1 cellular context compared by ENCODE assay signal in genomic region chr7:134293029-134293740, GRCh38.
TF ChIP-seq lines count a peak whose summit lies in the region.

No MANE protein-coding gene starts in this region.

TF ChIP-seq in GM12878, 131 proteins besides CTCF, POLR2A, EP300 and RAD21 (continued from another document and continues in another):
- 0 out of 2 replicates have a peak, but pooled peaks have one; percentile 14 for TF ChIP-seq ELK1 (IDR thresholded peaks at IDR 0.05; ENCODE audit: low read depth, low read length)
- 0 out of 2 replicates have a peak, but pooled peaks have one; percentile 37 for TF ChIP-seq SIN3A (IDR thresholded peaks at IDR 0.05; ENCODE audit: low read depth, low read length)
- no peak for TF ChIP-seq JUND (IDR thresholded peaks at IDR 0.05; ENCODE audit: low read depth, low read length)
- TF ChIP-seq SPI1 (IDR thresholded peaks at IDR 0.05; ENCODE audit: borderline replicate concordance, insufficient read depth, low read depth, low read length): peak; percentile 98
- TF ChIP-seq TAF1 (IDR thresholded peaks at IDR 0.05; ENCODE audit: borderline replicate concordance, low read depth, low read length): peak; percentile 54; the same call in 1 of the 2 replicates
- TF ChIP-seq MLLT1 (IDR thresholded peaks at IDR 0.05): peak; percentile 91
- no peak for TF ChIP-seq PRDM15 (CRISPR knock-in tag; IDR thresholded peaks at IDR 0.05)
- TF ChIP-seq E2F4 (IDR thresholded peaks at IDR 0.05; ENCODE audit: low read depth, low read length): no peak
- peak; percentile 95 for TF ChIP-seq TCF7 (IDR thresholded peaks at IDR 0.05; ENCODE audit: borderline replicate concordance)
- TF ChIP-seq IKZF1 (conservative IDR thresholded peaks at IDR 0.05): peak; percentile 85
- TF ChIP-seq SREBF2 (IDR thresholded peaks at IDR 0.05; ENCODE audit: low read length): no peak
- TF ChIP-seq ZZZ3 (IDR thresholded peaks at IDR 0.05; ENCODE audit: control insufficient read depth, insufficient read length, low read depth): no peak
- TF ChIP-seq ZBTB40 (IDR thresholded peaks at IDR 0.05; ENCODE audit: borderline replicate concordance): 0 out of 2 replicates have a peak, but pooled peaks have one; percentile 33
- peak; percentile 87; the same call in 2 of the 3 replicates for TF ChIP-seq POU2F2 (IDR thresholded peaks at IDR 0.05; ENCODE audit: borderline replicate concordance, low read depth, low read length)
- TF ChIP-seq JUNB (IDR thresholded peaks at IDR 0.05): no peak
- TF ChIP-seq CBX5 (IDR thresholded peaks at IDR 0.05; ENCODE audit: low read depth): no peak
- no peak for TF ChIP-seq CEBPZ (IDR thresholded peaks at IDR 0.05; ENCODE audit: low read depth, low read length)
- TF ChIP-seq USF2 (IDR thresholded peaks at IDR 0.05; ENCODE audit: borderline replicate concordance, low read depth, low read length): no peak
- TF ChIP-seq CHD4 (IDR thresholded peaks at IDR 0.05): no peak
- peak; percentile 72 for TF ChIP-seq TCF12 (IDR thresholded peaks at IDR 0.05; ENCODE audit: low read depth, low read length)
- TF ChIP-seq SP1 (IDR thresholded peaks at IDR 0.05; ENCODE audit: low read depth, low read length): peak; percentile 33
- TF ChIP-seq ZNF24 (IDR thresholded peaks at IDR 0.05): peak; percentile 72
- no peak for TF ChIP-seq NKRF (conservative IDR thresholded peaks at IDR 0.05)
- 0 out of 2 replicates have a peak, but pooled peaks have one; percentile 67 for TF ChIP-seq MAX (IDR thresholded peaks at IDR 0.05; ENCODE audit: low read depth, low read length)
- TF ChIP-seq RFX5 (IDR thresholded peaks at IDR 0.05; ENCODE audit: low read depth, low read length): no peak
- TF ChIP-seq ZBTB11 (CRISPR knock-in tag; IDR thresholded peaks at IDR 0.05): no peak
- no peak for TF ChIP-seq NR2C2 (IDR thresholded peaks at IDR 0.05; ENCODE audit: borderline replicate concordance, control insufficient read depth, insufficient read length, low read depth)
- peak; percentile 59 for TF ChIP-seq CREB1 (IDR thresholded peaks at IDR 0.05; ENCODE audit: low read depth)
- TF ChIP-seq CBFB (IDR thresholded peaks at IDR 0.05; ENCODE audit: low read depth): no peak
- no peak for TF ChIP-seq CHD1 (IDR thresholded peaks at IDR 0.05; ENCODE audit: low read depth, low read length)
